8 cellular contexts compared by ENCODE assay signal in the genomic region with DNA sequence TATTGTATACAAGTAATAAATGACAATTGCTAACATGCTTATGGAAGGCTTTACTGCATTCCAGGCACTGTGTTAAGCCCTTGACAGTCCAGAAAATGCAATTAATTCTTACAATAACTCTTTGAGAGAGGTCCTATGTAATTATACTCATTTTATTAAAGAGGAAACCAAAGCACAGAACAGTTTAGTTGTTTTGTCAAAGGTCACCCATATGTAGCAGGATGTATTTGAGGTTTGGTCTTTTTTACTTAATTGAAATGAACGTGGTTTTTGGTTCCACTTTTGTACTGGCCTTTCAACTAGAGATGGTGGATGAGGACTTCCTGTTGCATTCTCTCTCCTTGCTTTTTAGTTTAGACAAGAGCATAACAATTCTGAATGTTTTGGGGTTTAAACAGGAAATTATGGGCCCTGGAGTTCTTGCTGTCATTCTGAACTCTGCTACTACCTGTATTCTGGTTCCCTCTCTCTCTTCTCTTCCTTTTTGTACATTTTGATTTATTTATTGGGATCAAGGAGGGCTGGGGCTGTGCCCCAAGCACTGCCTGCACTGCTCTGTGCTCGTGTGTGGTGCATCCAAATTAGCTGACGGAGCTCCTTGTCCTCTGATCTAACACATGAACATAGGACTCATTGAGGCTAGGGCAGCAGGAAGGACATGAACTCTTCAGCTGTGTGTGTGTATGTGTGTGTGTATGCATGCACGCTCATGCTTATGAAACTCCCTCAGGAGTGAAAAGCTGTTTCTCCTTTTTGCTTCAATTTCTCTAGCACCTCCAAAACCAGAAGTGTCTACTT. TPM values are rescaled to one million over a fixed set of nuclear protein-coding genes. Genes with fewer than 3 reads are reported as not detected.
DNase-seq lines count a peak whose midpoint lies in the region; ATAC-seq and FAIRE-seq lines count a peak whose summit lies in the region.

No MANE protein-coding gene starts in this region.

- peak; percentile 73 for DNase-seq in foreskin melanocyte
- no peak for DNase-seq in frontal cortex (ENCODE audit: low spot score in 2 of 2)
- DNase-seq in G401 (ENCODE audit: low spot score), result no peak
- DNase-seq in NCI-H1092 (lab: John Stamatoyannopoulos, UW), result no peak
- DNase-seq in mucosa of gallbladder (ENCODE audit: low spot score), result no peak

- in situ Hi-C loops in G401 (cut with HindIII; ENCODE audit: low sequenced_read_pairs), result no loop called here

- no peak for FAIRE-seq in frontal cortex (lab: Jason Lieb, UNC)

- peak; percentile 70 for ATAC-seq in GM18511 (IDR thresholded peaks at IDR 0.05; ENCODE audit: unreplicated experiment)
- peak; percentile 61 for ATAC-seq in GM21515 (IDR thresholded peaks at IDR 0.05; ENCODE audit: unreplicated experiment)
- ATAC-seq in HG03521 (IDR thresholded peaks at IDR 0.05; ENCODE audit: unreplicated experiment), result peak; percentile 57

RNA-seq across cellular contexts. Expression of a gene that starts 47.4 kb away (rescaled TPM):
- total RNA-seq in frontal cortex (not detected), mucosa of gallbladder (9.4 TPM)
- total RNA-seq in G401 (2014; rRNA removed; shearing (Covaris generic)), result not detected in 2 replicates

Comparison
In these comparisons a context has a peak if more than half of its experiments do, and no peak if none do; other contexts are left out.
1. RNA of a gene that starts 47.4 kb away (total RNA-seq): 9.4 TPM in mucosa of gallbladder (single experiment); not detected in frontal cortex (single experiment) and not detected in G401; every median in the first group is over 10 times any median in the second.
2. Peak in every context shown above with its lines, with median percentiles within 50 percentile points of each other: ATAC-seq.